Comparison of ENCODE assay signal across 13 cellular contexts in genomic region chr17:69142473-69142802, GRCh38. TPM values are rescaled to one million over a fixed set of nuclear protein-coding genes. Genes with fewer than 3 reads are reported as not detected.
DNase-seq lines count a peak whose midpoint lies in the region; ATAC-seq, FAIRE-seq and TF ChIP-seq lines count a peak whose summit lies in the region.
"Had no signal": no experiment of that assay in that cellular context is flagged by ENCODE, and none has a peak within 500 bp of the region (broad histone marks: within the 10 kb centered on the region; RNA-seq: fewer than 3 reads in every experiment).

No MANE protein-coding gene starts in this region.

- peaks cover 2% of the 10 kb centered on the region for H3K9me3 Mint-ChIP-seq in astrocyte (ENCODE audit: unreplicated experiment)
- H3K9me3 Mint-ChIP-seq: memory B cell had no signal

- H2AFZ ChIP-seq in ACC112 (ENCODE audit: low read length, unreplicated experiment), result peak overlapping the region; percentile 80
- H2AFZ ChIP-seq in astrocyte (ENCODE audit: low read depth, low read length), result no peak overlapping the region
- H2AFZ ChIP-seq in osteoblast (ENCODE audit: low read length), result peak overlapping the region; percentile 77

- H3K4me1 ChIP-seq in ACC112 (ENCODE audit: control insufficient read depth, insufficient read depth, low read length, unreplicated experiment) (peaks cover 23% of the 10 kb centered on the region), astrocyte (ENCODE audit: insufficient read depth, low read length) (no peaks in the 10 kb centered on the region), osteoblast (ENCODE audit: insufficient read depth, low read length) (peaks cover 17% of the 10 kb centered on the region)

- H3K27ac ChIP-seq in ACC112 (ENCODE audit: low read depth, low read length) (peak overlapping the region; percentile 70), astrocyte (ENCODE audit: low read depth, low read length) (no peak overlapping the region), osteoblast (ENCODE audit: low read depth, low read length) (peak overlapping the region; percentile 59)

- no peak overlapping the region for H3K27ac Mint-ChIP-seq in astrocyte (ENCODE audit: unreplicated experiment)
- H3K27ac Mint-ChIP-seq: memory B cell had no signal

- no peak overlapping the region for H3K4me3 Mint-ChIP-seq in astrocyte (ENCODE audit: unreplicated experiment)
- H3K4me3 Mint-ChIP-seq: memory B cell had no signal

- H4K20me1 ChIP-seq in astrocyte (ENCODE audit: insufficient read depth, low read length), result no peaks in the 10 kb centered on the region
- no peaks in the 10 kb centered on the region for H4K20me1 ChIP-seq in osteoblast (ENCODE audit: insufficient read depth, low read length)

- no peaks in the 10 kb centered on the region for H3K27me3 ChIP-seq in ACC112 (ENCODE audit: insufficient read depth, low read length)
- no peaks in the 10 kb centered on the region for H3K27me3 ChIP-seq in astrocyte (ENCODE audit: insufficient read depth, low read length)
- H3K27me3 ChIP-seq in osteoblast (ENCODE audit: insufficient read depth, low read length), result no peaks in the 10 kb centered on the region

- TF ChIP-seq CTCF in astrocyte (IDR thresholded peaks at IDR 0.05; ENCODE audit: insufficient read depth, low read depth, low read length) (no peak), osteoblast (IDR thresholded peaks at IDR 0.05; ENCODE audit: extremely low read depth, low read depth, low read length) (no peak)

- H3K9ac ChIP-seq in astrocyte (ENCODE audit: low read length), result no peak overlapping the region

- FAIRE-seq in astrocyte (lab: Jason Lieb, UNC), result no peak
- FAIRE-seq: A204.1 had no signal

- DNase-seq in astrocyte (ENCODE audit: low read depth), result peak; percentile 31
- DNase-seq in fibroblast of the conjunctiva (ENCODE audit: low read depth), result peak; percentile 68
- no peak for DNase-seq in osteoblast (ENCODE audit: insufficient read length, low spot score, missing footprints)
- no peak for DNase-seq in UCSD-AML1 (lab: John Stamatoyannopoulos, UW; ENCODE audit: unreplicated experiment)
- no peak for DNase-seq in OCI-M1 (lab: John Stamatoyannopoulos, UW)
- no peak for DNase-seq in NCI-H2107 (lab: John Stamatoyannopoulos, UW)
- DNase-seq: amniotic stem cell, T1000 had no signal

- no peaks in the 10 kb centered on the region for H3K4me1 Mint-ChIP-seq in astrocyte (ENCODE audit: low read depth, unreplicated experiment)
- H3K4me1 Mint-ChIP-seq: memory B cell had no signal

- H3K9me3 ChIP-seq in astrocyte (ENCODE audit: insufficient read depth, low read depth, low read length) (no peaks in the 10 kb centered on the region), osteoblast (ENCODE audit: low read depth, low read length) (no peaks in the 10 kb centered on the region)

- H3K27me3 Mint-ChIP-seq in astrocyte (ENCODE audit: low read depth, unreplicated experiment), result no peaks in the 10 kb centered on the region
- H3K27me3 Mint-ChIP-seq: memory B cell had no signal

- H3K36me3 ChIP-seq in ACC112 (ENCODE audit: insufficient read depth, low read length) (peaks cover 3% of the 10 kb centered on the region; the same call in 1 of the 2 replicates), astrocyte (ENCODE audit: insufficient read depth, low read length) (no peaks in the 10 kb centered on the region), osteoblast (ENCODE audit: insufficient read depth, low read length) (no peaks in the 10 kb centered on the region)

- no peak for ATAC-seq in HG03039 (IDR thresholded peaks at IDR 0.05; ENCODE audit: unreplicated experiment)
- ATAC-seq: Panc1 had no signal

- H3K79me2 ChIP-seq in ACC112 (ENCODE audit: control insufficient read depth, insufficient read depth, low read length, unreplicated experiment), result no peaks in the 10 kb centered on the region
- no peaks in the 10 kb centered on the region for H3K79me2 ChIP-seq in astrocyte (ENCODE audit: insufficient read depth, low read length)
- H3K79me2 ChIP-seq in osteoblast (ENCODE audit: insufficient read depth, low read length), result no peaks in the 10 kb centered on the region

- H3K4me2 ChIP-seq in astrocyte (ENCODE audit: low read length), result no peak overlapping the region
- H3K4me2 ChIP-seq in osteoblast (ENCODE audit: insufficient read depth, low read length), result peak overlapping the region; percentile 71

- no peaks in the 10 kb centered on the region for H3K36me3 Mint-ChIP-seq in astrocyte (ENCODE audit: low read depth, unreplicated experiment)
- H3K36me3 Mint-ChIP-seq: memory B cell had no signal

- H3K4me3 ChIP-seq in ACC112 (ENCODE audit: low read depth, low read length) (peak overlapping the region; percentile 73), astrocyte (ENCODE audit: insufficient read depth, low read depth, low read length) (no peak overlapping the region), osteoblast (ENCODE audit: insufficient read depth, low read length) (peak overlapping the region; percentile 37)

RNA-seq across cellular contexts. Expression of gene ABCA6, which starts 0.7 kb away (rescaled TPM):
- not detected in 2 replicates for total RNA-seq in astrocyte
- total RNA-seq in osteoblast, result 30.4 and 31.8 TPM in 2 replicates

Comparison
In these comparisons a context has a peak if more than half of its experiments do, and no peak if none do; other contexts are left out.
1. DNase-seq: peak in astrocyte (single experiment) and fibroblast of the conjunctiva (single experiment); none in osteoblast (single experiment), UCSD-AML1 (single experiment), OCI-M1 (single experiment) and NCI-H2107 (single experiment).
2. RNA of gene ABCA6, which starts 0.7 kb away (total RNA-seq): 30.4 to 31.8 TPM in osteoblast; not detected in astrocyte; every median in the first group is over 10 times any median in the second.